ENCODE assay signal across 25 cellular contexts in the genomic region with DNA sequence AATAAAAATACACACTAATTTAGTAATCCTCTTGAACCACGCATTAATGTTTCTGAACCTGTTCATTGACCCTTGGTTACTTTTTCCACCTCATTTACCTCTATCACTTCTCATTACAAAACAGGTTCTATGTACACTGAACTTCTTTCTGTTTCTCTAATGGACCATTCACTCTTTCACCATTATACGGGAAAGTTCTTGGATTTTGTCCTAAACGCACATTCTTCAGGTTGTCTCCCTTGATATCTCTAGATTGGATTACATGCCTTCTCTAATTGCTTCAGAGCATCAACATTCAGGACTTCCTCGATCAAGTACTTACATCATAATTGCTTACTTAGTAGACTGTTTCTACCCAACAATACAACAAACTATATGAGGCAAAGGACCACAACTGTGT.
"Had no signal": no experiment of that assay in that cellular context is flagged by ENCODE, and none has a peak within 500 bp of the region (broad histone marks: within the 10 kb centered on the region; RNA-seq: fewer than 3 reads in every experiment).

No MANE protein-coding gene starts in this region.

- FAIRE-seq: endometrium, pancreas had no signal

- H3K27ac Mint-ChIP-seq: natural killer cell treated with Interleukin-12 subunit alpha and Interleukin-12 subunit beta and Interleukin-15 and Interleukin-18, amount 100 ng/mL, for 72 hours; neural progenitor cell; progenitor cell of endocrine pancreas had no signal

- H2AFZ ChIP-seq: neural progenitor cell had no signal

- H3K9me3 Mint-ChIP-seq: neural progenitor cell had no signal

- DNase-seq: effector memory CD4-positive, alpha-beta T cell; gastrocnemius medialis; heart right ventricle; hypothalamus; islet precursor cell; left cardiac atrium; left ventricle myocardium superior; mesenchymal stem cell; midbrain; occipital lobe; pancreas; sigmoid colon; stimulated activated naive CD4-positive, alpha-beta T cell; stomach; substantia nigra; transverse colon had no signal

- H3K36me3 ChIP-seq: esophagus muscularis mucosa, gastrocnemius medialis, heart right ventricle, neural progenitor cell, pancreas, right atrium auricular region, sigmoid colon, stomach, thoracic aorta, transverse colon had no signal

- H3K4me3 ChIP-seq: esophagus muscularis mucosa, gastrocnemius medialis, heart right ventricle, lung, neural progenitor cell, pancreas, right atrium auricular region, sigmoid colon, skin epidermis, stomach, thoracic aorta, transverse colon had no signal

- H3K4me2 ChIP-seq: neural progenitor cell had no signal

- H3K4me3 Mint-ChIP-seq: natural killer cell treated with Interleukin-12 subunit alpha and Interleukin-12 subunit beta and Interleukin-15 and Interleukin-18, amount 100 ng/mL, for 72 hours; neural progenitor cell had no signal

- H3K27ac ChIP-seq: esophagus muscularis mucosa, gastrocnemius medialis, heart right ventricle, neural progenitor cell, pancreas, right atrium auricular region, sigmoid colon, skin epidermis, stomach, thoracic aorta, transverse colon had no signal

- H3K27me3 ChIP-seq: esophagus muscularis mucosa, gastrocnemius medialis, heart right ventricle, neural progenitor cell, pancreas, right atrium auricular region, sigmoid colon, stomach, transverse colon had no signal

- H3K9me3 ChIP-seq: esophagus muscularis mucosa, gastrocnemius medialis, heart right ventricle, pancreas, right atrium auricular region, sigmoid colon, stomach, thoracic aorta, transverse colon had no signal

- H3K27me3 Mint-ChIP-seq: natural killer cell treated with Interleukin-12 subunit alpha and Interleukin-12 subunit beta and Interleukin-15 and Interleukin-18, amount 100 ng/mL, for 72 hours; progenitor cell of endocrine pancreas had no signal

- H3K4me1 ChIP-seq: esophagus muscularis mucosa, gastrocnemius medialis, heart right ventricle, neural progenitor cell, pancreas, right atrium auricular region, sigmoid colon, stomach, transverse colon had no signal

- H3K9ac ChIP-seq: neural progenitor cell had no signal

- H3K36me3 Mint-ChIP-seq: natural killer cell treated with Interleukin-12 subunit alpha and Interleukin-12 subunit beta and Interleukin-15 and Interleukin-18, amount 100 ng/mL, for 72 hours; neural progenitor cell had no signal
